1 cellular context compared by ENCODE assay signal in genomic region chr7:155998328-155998691, GRCh38.
TF ChIP-seq lines count a peak whose summit lies in the region.

No MANE protein-coding gene starts in this region.

TF ChIP-seq in HepG2, 621 proteins besides CTCF, POLR2A, EP300 and RAD21 (continued from another document):
- no peak for TF ChIP-seq UBTF (CRISPR knock-in tag; IDR thresholded peaks at IDR 0.05)
- no peak for TF ChIP-seq SCMH1 (CRISPR knock-in tag; IDR thresholded peaks at IDR 0.05; ENCODE audit: borderline replicate concordance)
- no peak for TF ChIP-seq HES4 (CRISPR knock-in tag; IDR thresholded peaks at IDR 0.05; ENCODE audit: borderline replicate concordance)
- no peak for TF ChIP-seq ATF6 (CRISPR knock-in tag; conservative IDR thresholded peaks at IDR 0.05)
- TF ChIP-seq TP53 (CRISPR knock-in tag; conservative IDR thresholded peaks at IDR 0.05), result no peak
- no peak for TF ChIP-seq ATF1 (CRISPR knock-in tag; IDR thresholded peaks at IDR 0.05)
- no peak for TF ChIP-seq ADNP (CRISPR knock-in tag; IDR thresholded peaks at IDR 0.05)
- TF ChIP-seq ZNF761 (CRISPR knock-in tag; conservative IDR thresholded peaks at IDR 0.05), result no peak
- no peak for TF ChIP-seq TRIM24 (CRISPR knock-in tag; IDR thresholded peaks at IDR 0.05)
